In the genomic region with DNA sequence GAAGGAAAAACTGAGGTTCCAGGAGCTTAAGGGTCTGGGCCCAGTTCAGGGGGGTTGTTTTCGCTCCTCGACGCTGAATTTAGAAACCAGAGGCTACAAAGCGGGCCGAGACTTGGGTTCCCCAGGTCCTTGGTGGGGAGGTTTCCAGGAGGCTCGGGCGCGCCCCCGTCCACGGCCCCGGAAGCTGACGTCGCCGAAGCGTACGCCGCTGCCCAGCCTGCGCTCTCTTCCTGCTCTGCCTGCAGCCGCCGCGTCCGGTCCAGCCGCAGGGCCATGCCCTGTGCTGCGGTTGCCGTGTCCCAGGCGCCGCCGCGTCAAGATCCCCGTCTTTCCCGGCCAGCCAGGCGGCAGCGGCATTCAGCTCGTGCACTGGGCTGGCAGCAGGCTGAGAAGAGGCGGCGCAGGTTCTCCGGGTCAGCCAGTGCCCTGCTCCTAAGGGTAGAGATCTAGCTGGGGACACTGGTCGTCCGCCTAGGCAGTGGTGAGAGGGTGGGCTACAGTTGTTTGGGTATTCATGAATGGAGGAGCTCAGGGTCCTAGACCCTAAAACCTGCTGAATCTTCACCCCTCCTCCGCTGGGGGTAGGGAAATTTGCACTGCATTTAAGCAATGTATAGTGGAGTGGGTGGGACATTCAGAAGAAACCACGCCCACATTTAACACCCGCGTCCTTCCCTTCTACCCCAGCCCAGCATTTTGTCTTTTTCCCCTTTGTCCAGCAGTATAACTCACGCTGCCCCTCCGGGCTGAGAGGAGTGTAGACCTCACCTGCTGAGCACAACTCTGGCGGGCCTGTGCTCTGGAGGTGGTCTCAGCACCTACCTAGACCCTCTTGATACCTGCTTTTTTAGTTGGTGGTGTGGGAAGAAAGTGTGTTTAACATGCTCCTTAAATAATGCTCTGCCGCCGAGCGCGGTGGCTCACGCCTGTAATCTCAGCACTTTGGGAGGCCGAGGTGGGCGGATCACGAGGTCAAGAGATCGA, we compare ENCODE assay signal across 1 cellular context.
TF ChIP-seq lines count a peak whose summit lies in the region.

No MANE protein-coding gene starts in this region.

TF ChIP-seq in HepG2, 621 proteins besides CTCF, POLR2A, EP300 and RAD21 (continued from another document and continues in another):
- TF ChIP-seq ZNF331 (CRISPR knock-in tag; IDR thresholded peaks at IDR 0.05) (peak; percentile 80; the same call in 1 of the 2 replicates), SOX13 (IDR thresholded peaks at IDR 0.05) (no peak; the same call in 1 of the 2 replicates), SOX13 (CRISPR knock-in tag; conservative IDR thresholded peaks at IDR 0.05 in 1 of 2, IDR thresholded peaks at IDR 0.05 in 1 of 2) (peak; percentile 42 to 55; a peak in 2 of 4 replicates), HHEX (CRISPR knock-in tag; IDR thresholded peaks at IDR 0.05) (0 out of 2 replicates have a peak, but pooled peaks have one; percentile 41), RBM22 (optimal IDR thresholded peaks at IDR 0.05; ENCODE audit: low read length) (peak; percentile 49), PTBP1 (IDR thresholded peaks at IDR 0.05; ENCODE audit: low read depth, low read length, poor library complexity, severe bottlenecking) (no peak), PAWR (CRISPR knock-in tag; IDR thresholded peaks at IDR 0.05; ENCODE audit: borderline replicate concordance) (no peak), ZNF460 (CRISPR knock-in tag; IDR thresholded peaks at IDR 0.05; ENCODE audit: borderline replicate concordance) (no peak), DMAP1 (CRISPR knock-in tag; IDR thresholded peaks at IDR 0.05) (peak; percentile 54; the same call in 1 of the 2 replicates), U2AF1 (optimal IDR thresholded peaks at IDR 0.05; ENCODE audit: low read depth, low read length) (no peak), ZNF546 (CRISPR knock-in tag; conservative IDR thresholded peaks at IDR 0.05) (peak; percentile 83; the same call in 1 of the 2 replicates), DNMT3B (CRISPR knock-in tag; conservative IDR thresholded peaks at IDR 0.05) (peak; percentile 95), NR2C2 (CRISPR knock-in tag; IDR thresholded peaks at IDR 0.05; ENCODE audit: borderline replicate concordance) (no peak), ZNF607 (CRISPR knock-in tag; IDR thresholded peaks at IDR 0.05; ENCODE audit: borderline replicate concordance) (peak; percentile 95), GABPB1 (CRISPR knock-in tag; IDR thresholded peaks at IDR 0.05) (peak; percentile 96), ZSCAN22 (CRISPR knock-in tag; IDR thresholded peaks at IDR 0.05) (no peak; the same call in 1 of the 2 replicates), THAP11 (CRISPR knock-in tag; IDR thresholded peaks at IDR 0.05) (peak; percentile 84), ZNF83 (CRISPR knock-in tag; IDR thresholded peaks at IDR 0.05; ENCODE audit: borderline replicate concordance) (no peak; the same call in 1 of the 2 replicates), HNRNPLL (IDR thresholded peaks at IDR 0.05; ENCODE audit: low read depth, low read length, poor library complexity, severe bottlenecking) (peak; percentile 93), MTF2 (CRISPR knock-in tag; IDR thresholded peaks at IDR 0.05; ENCODE audit: borderline replicate concordance) (no peak; the same call in 1 of the 2 replicates), ZFY (CRISPR knock-in tag; IDR thresholded peaks at IDR 0.05) (peak; percentile 85; the same call in 1 of the 2 replicates), PHF20 (CRISPR knock-in tag; IDR thresholded peaks at IDR 0.05) (peak; percentile 83), EZH2 (conservative IDR thresholded peaks at IDR 0.05; ENCODE audit: low read depth, low read length) (no peak)
- TF ChIP-seq, protein P1, sequence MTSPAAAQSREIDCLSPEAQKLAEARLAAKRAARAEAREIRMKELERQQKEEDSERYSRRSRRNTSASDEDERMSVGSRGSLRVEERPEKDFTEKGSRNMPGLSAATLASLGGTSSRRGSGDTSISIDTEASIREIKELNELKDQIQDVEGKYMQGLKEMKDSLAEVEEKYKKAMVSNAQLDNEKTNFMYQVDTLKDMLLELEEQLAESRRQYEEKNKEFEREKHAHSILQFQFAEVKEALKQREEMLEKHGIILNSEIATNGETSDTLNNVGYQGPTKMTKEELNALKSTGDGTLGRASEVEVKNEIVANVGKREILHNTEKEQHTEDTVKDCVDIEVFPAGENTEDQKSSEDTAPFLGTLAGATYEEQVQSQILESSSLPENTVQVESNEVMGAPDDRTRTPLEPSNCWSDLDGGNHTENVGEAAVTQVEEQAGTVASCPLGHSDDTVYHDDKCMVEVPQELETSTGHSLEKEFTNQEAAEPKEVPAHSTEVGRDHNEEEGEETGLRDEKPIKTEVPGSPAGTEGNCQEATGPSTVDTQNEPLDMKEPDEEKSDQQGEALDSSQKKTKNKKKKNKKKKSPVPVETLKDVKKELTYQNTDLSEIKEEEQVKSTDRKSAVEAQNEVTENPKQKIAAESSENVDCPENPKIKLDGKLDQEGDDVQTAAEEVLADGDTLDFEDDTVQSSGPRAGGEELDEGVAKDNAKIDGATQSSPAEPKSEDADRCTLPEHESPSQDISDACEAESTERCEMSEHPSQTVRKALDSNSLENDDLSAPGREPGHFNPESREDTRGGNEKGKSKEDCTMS (CRISPR knock-in tag; conservative IDR thresholded peaks at IDR 0.05) = no peak
- TF ChIP-seq, protein P2, sequence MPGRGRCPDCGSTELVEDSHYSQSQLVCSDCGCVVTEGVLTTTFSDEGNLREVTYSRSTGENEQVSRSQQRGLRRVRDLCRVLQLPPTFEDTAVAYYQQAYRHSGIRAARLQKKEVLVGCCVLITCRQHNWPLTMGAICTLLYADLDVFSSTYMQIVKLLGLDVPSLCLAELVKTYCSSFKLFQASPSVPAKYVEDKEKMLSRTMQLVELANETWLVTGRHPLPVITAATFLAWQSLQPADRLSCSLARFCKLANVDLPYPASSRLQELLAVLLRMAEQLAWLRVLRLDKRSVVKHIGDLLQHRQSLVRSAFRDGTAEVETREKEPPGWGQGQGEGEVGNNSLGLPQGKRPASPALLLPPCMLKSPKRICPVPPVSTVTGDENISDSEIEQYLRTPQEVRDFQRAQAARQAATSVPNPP (CRISPR knock-in tag; IDR thresholded peaks at IDR 0.05) = no peak; the same call in none of the 2 replicates
- TF ChIP-seq, protein P3, sequence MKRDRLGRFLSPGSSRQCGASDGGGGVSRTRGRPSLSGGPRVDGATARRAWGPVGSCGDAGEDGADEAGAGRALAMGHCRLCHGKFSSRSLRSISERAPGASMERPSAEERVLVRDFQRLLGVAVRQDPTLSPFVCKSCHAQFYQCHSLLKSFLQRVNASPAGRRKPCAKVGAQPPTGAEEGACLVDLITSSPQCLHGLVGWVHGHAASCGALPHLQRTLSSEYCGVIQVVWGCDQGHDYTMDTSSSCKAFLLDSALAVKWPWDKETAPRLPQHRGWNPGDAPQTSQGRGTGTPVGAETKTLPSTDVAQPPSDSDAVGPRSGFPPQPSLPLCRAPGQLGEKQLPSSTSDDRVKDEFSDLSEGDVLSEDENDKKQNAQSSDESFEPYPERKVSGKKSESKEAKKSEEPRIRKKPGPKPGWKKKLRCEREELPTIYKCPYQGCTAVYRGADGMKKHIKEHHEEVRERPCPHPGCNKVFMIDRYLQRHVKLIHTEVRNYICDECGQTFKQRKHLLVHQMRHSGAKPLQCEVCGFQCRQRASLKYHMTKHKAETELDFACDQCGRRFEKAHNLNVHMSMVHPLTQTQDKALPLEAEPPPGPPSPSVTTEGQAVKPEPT (CRISPR knock-in tag; IDR thresholded peaks at IDR 0.05; ENCODE audit: low read depth) = no peak
- TF ChIP-seq, protein P4, sequence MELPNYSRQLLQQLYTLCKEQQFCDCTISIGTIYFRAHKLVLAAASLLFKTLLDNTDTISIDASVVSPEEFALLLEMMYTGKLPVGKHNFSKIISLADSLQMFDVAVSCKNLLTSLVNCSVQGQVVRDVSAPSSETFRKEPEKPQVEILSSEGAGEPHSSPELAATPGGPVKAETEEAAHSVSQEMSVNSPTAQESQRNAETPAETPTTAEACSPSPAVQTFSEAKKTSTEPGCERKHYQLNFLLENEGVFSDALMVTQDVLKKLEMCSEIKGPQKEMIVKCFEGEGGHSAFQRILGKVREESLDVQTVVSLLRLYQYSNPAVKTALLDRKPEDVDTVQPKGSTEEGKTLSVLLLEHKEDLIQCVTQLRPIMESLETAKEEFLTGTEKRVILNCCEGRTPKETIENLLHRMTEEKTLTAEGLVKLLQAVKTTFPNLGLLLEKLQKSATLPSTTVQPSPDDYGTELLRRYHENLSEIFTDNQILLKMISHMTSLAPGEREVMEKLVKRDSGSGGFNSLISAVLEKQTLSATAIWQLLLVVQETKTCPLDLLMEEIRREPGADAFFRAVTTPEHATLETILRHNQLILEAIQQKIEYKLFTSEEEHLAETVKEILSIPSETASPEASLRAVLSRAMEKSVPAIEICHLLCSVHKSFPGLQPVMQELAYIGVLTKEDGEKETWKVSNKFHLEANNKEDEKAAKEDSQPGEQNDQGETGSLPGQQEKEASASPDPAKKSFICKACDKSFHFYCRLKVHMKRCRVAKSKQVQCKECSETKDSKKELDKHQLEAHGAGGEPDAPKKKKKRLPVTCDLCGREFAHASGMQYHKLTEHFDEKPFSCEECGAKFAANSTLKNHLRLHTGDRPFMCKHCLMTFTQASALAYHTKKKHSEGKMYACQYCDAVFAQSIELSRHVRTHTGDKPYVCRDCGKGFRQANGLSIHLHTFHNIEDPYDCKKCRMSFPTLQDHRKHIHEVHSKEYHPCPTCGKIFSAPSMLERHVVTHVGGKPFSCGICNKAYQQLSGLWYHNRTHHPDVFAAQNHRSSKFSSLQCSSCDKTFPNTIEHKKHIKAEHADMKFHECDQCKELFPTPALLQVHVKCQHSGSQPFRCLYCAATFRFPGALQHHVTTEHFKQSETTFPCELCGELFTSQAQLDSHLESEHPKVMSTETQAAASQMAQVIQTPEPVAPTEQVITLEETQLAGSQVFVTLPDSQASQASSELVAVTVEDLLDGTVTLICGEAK (IDR thresholded peaks at IDR 0.05) = no peak
- TF ChIP-seq, protein P4 (CRISPR knock-in tag; IDR thresholded peaks at IDR 0.05) = peak; percentile 63; the same call in 1 of the 2 replicates
- TF ChIP-seq, protein P5, sequence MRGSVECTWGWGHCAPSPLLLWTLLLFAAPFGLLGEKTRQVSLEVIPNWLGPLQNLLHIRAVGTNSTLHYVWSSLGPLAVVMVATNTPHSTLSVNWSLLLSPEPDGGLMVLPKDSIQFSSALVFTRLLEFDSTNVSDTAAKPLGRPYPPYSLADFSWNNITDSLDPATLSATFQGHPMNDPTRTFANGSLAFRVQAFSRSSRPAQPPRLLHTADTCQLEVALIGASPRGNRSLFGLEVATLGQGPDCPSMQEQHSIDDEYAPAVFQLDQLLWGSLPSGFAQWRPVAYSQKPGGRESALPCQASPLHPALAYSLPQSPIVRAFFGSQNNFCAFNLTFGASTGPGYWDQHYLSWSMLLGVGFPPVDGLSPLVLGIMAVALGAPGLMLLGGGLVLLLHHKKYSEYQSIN (CRISPR knock-in tag; IDR thresholded peaks at IDR 0.05; ENCODE audit: borderline replicate concordance) = 0 out of 2 replicates have a peak, but pooled peaks have one; percentile 21
- TF ChIP-seq, protein P6, sequence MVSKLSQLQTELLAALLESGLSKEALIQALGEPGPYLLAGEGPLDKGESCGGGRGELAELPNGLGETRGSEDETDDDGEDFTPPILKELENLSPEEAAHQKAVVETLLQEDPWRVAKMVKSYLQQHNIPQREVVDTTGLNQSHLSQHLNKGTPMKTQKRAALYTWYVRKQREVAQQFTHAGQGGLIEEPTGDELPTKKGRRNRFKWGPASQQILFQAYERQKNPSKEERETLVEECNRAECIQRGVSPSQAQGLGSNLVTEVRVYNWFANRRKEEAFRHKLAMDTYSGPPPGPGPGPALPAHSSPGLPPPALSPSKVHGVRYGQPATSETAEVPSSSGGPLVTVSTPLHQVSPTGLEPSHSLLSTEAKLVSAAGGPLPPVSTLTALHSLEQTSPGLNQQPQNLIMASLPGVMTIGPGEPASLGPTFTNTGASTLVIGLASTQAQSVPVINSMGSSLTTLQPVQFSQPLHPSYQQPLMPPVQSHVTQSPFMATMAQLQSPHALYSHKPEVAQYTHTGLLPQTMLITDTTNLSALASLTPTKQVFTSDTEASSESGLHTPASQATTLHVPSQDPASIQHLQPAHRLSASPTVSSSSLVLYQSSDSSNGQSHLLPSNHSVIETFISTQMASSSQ (IDR thresholded peaks at IDR 0.05; ENCODE audit: low read depth) = no peak
- TF ChIP-seq, protein P6 (CRISPR knock-in tag; IDR thresholded peaks at IDR 0.05; ENCODE audit: borderline replicate concordance) = peak; percentile 74; the same call in 1 of the 2 replicates
